13 cellular contexts compared by ENCODE assay signal in the genomic region with DNA sequence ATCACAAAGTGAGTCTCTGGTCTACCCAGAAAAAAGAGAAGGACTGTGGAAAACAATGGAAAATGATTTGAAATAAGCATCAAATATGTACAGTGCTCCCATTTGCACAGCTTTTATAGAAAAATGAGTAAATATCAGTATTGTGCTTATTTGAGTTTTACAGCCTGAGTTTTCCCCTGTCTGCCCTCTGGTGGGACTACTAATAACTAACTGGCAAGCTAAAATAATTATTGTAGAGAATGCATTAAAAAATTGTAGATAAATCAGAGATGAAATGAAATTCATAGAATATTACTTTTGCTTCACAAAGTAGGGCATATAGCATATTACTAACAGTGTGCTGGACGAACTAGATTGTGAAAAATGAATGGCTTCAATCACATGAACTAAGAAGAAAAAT.
DNase-seq lines count a peak whose midpoint lies in the region; ATAC-seq and TF ChIP-seq lines count a peak whose summit lies in the region.
"Had no signal": no experiment of that assay in that cellular context is flagged by ENCODE, and none has a peak within 500 bp of the region (broad histone marks: within the 10 kb centered on the region; RNA-seq: fewer than 3 reads in every experiment).

No MANE protein-coding gene starts in this region.

- H3K36me3 Mint-ChIP-seq in MCF 10A (ENCODE audit: insufficient read depth, unreplicated experiment), result no peaks in the 10 kb centered on the region
- H3K36me3 Mint-ChIP-seq: CD4-positive, alpha-beta memory T cell had no signal

- no peak overlapping the region for H2AFZ ChIP-seq in PC-3 (ENCODE audit: low read length)

- TF ChIP-seq CTCF in MCF 10A (IDR thresholded peaks at IDR 0.05; ENCODE audit: unreplicated experiment) (peak; percentile 20), breast epithelium (IDR thresholded peaks at IDR 0.05) (no peak), PC-3 (conservative IDR thresholded peaks at IDR 0.05; ENCODE audit: low read depth, low read length) (peak; percentile 70), vagina (IDR thresholded peaks at IDR 0.05) (no peak)

- no peak overlapping the region for H3K4me3 Mint-ChIP-seq in MCF 10A (ENCODE audit: unreplicated experiment)
- H3K4me3 Mint-ChIP-seq: CD4-positive, alpha-beta memory T cell had no signal

- no peaks in the 10 kb centered on the region for H3K27me3 Mint-ChIP-seq in MCF 10A (ENCODE audit: insufficient read depth, unreplicated experiment)
- H3K27me3 Mint-ChIP-seq: CD4-positive, alpha-beta memory T cell had no signal

- no peaks in the 10 kb centered on the region for H3K36me3 ChIP-seq in breast epithelium
- no peaks in the 10 kb centered on the region for H3K36me3 ChIP-seq in PC-3 (ENCODE audit: low read depth, low read length)
- no peaks in the 10 kb centered on the region for H3K36me3 ChIP-seq in vagina
- H3K36me3 ChIP-seq: heart left ventricle had no signal

- H3K27ac ChIP-seq in breast epithelium (no peak overlapping the region), PC-3 (ENCODE audit: low read length) (no peak overlapping the region), vagina (no peak overlapping the region)
- H3K27ac ChIP-seq: heart left ventricle had no signal

- DNase-seq in MCF 10A (ENCODE audit: unreplicated experiment), result peak; percentile 12
- DNase-seq in breast epithelium (ENCODE audit: low spot score in 2 of 2), result no peak
- DNase-seq in PC-3, result peak; percentile 50
- DNase-seq in fibroblast of gingiva (ENCODE audit: low read depth), result peak; percentile 26
- peak; percentile 12 for DNase-seq in smooth muscle cell of the brain vasculature (ENCODE audit: low read depth, low spot score)
- DNase-seq in H4 (ENCODE audit: low spot score), result no peak
- no peak for DNase-seq in vagina (ENCODE audit: extremely low spot score in 2 of 2)
- DNase-seq: anterior cingulate cortex; CD4-positive, alpha-beta memory T cell; heart left ventricle; NCI-H526 treated with DMSO at 0.1 percent for 48 hours; stimulated activated naive CD4-positive, alpha-beta T cell had no signal

- no peaks in the 10 kb centered on the region for H3F3A ChIP-seq in PC-3 (ENCODE audit: low read length, unreplicated experiment)

- no peaks in the 10 kb centered on the region for H3K9me2 ChIP-seq in PC-3 (replicated peaks; ENCODE audit: low read length)

- no peak overlapping the region for H3K4me2 ChIP-seq in PC-3 (ENCODE audit: low read length)

- H3K4me3 ChIP-seq in breast epithelium (no peak overlapping the region), PC-3 (ENCODE audit: low read length) (no peak overlapping the region), vagina (no peak overlapping the region)
- H3K4me3 ChIP-seq: heart left ventricle had no signal

- no peaks in the 10 kb centered on the region for H3K9me3 ChIP-seq in breast epithelium
- H3K9me3 ChIP-seq in PC-3 (ENCODE audit: low read length), result no peaks in the 10 kb centered on the region
- H3K9me3 ChIP-seq in vagina, result no peaks in the 10 kb centered on the region
- H3K9me3 ChIP-seq: heart left ventricle had no signal

- H3K79me2 ChIP-seq in PC-3 (ENCODE audit: low read length), result no peaks in the 10 kb centered on the region

- intact Hi-C loops in MCF 10A (cut with micrococcal nuclease), result loop anchor here (5.0 kb wide), 1 partner anchor 704 kb away; no protein-coding TSS in a partner anchor
- intact Hi-C loops in breast epithelium (cut with DNase I; ENCODE audit: low total_unique reads), result no loop called here
- intact Hi-C loops in PC-3 (cut with micrococcal nuclease), result loop anchor here (5.0 to 10.0 kb wide), 4 partner anchors 161 to 1019 kb away; no protein-coding TSS in a partner anchor
- intact Hi-C loops in vagina (cut with DNase I), result no loop called here

- H4K20me1 ChIP-seq in PC-3 (ENCODE audit: low read length), result no peaks in the 10 kb centered on the region

- H3K27me3 ChIP-seq in breast epithelium (no peaks in the 10 kb centered on the region), PC-3 (ENCODE audit: low read length) (no peaks in the 10 kb centered on the region), vagina (no peaks in the 10 kb centered on the region)
- H3K27me3 ChIP-seq: heart left ventricle had no signal

- POLR2A ChIA-PET in MCF 10A (lab: Yijun Ruan, JAX), result no interaction called here
- POLR2A ChIA-PET in PC-3 (lab: Charles Lee; ENCODE audit: unreplicated experiment), result no interaction called here

- no TSS peak for BruUV-seq in MCF 10A (replicated peaks; lab: Mats Ljungman, UMichigan)
- BruUV-seq in PC-3 (replicated peaks; lab: Mats Ljungman, UMichigan), result no TSS peak

- H3K27ac Mint-ChIP-seq in MCF 10A (ENCODE audit: low read depth, unreplicated experiment), result no peak overlapping the region
- H3K27ac Mint-ChIP-seq: CD4-positive, alpha-beta memory T cell had no signal

- TF ChIP-seq POLR2A in breast epithelium (IDR thresholded peaks at IDR 0.05) (no peak), vagina (IDR thresholded peaks at IDR 0.05) (no peak)

- CTCF ChIA-PET in MCF 10A (lab: Yijun Ruan, JAX) (interaction anchor here (0.6 to 1.4 kb wide), 4 partner anchors 13 to 375 kb away, joined by 3 to 4 read pairs (median 4); no protein-coding TSS in a partner anchor), PC-3 (lab: Charles Lee) (no interaction called here)

- ATAC-seq in PC-3 (no peak), HG03469 (IDR thresholded peaks at IDR 0.05; ENCODE audit: unreplicated experiment) (no peak)
- ATAC-seq: heart left ventricle had no signal

- no peak overlapping the region for H3K9ac ChIP-seq in PC-3 (ENCODE audit: low read length)

- peaks cover 15% of the 10 kb centered on the region for H3K4me1 Mint-ChIP-seq in MCF 10A (ENCODE audit: insufficient read depth, unreplicated experiment)
- H3K4me1 Mint-ChIP-seq: CD4-positive, alpha-beta memory T cell had no signal

- H3K4me1 ChIP-seq in breast epithelium (no peaks in the 10 kb centered on the region), PC-3 (ENCODE audit: insufficient read depth, low read length) (peaks cover 16% of the 10 kb centered on the region), vagina (no peaks in the 10 kb centered on the region)
- H3K4me1 ChIP-seq: heart left ventricle had no signal

- H3K9me3 Mint-ChIP-seq in MCF 10A (ENCODE audit: unreplicated experiment), result no peaks in the 10 kb centered on the region

Comparison
In these comparisons a context has a peak if more than half of its experiments do, and no peak if none do; other contexts are left out.
1. DNase-seq: peak in MCF 10A (single experiment), PC-3 (single experiment), fibroblast of gingiva (single experiment) and smooth muscle cell of the brain vasculature (single experiment); none in breast epithelium (0 of 2), H4 (single experiment) and vagina (0 of 2).
2. CTCF ChIP-seq: peak in MCF 10A (single experiment) and PC-3 (single experiment); none in breast epithelium (0 of 3) and vagina (0 of 3).
3. intact Hi-C loops: an anchor here in MCF 10A (5.0 kb wide) and PC-3 (5.0 to 10.0 kb wide); none called in breast epithelium and vagina.